Comparison of ENCODE assay signal across 15 cellular contexts in genomic region chr11:92397356-92397755, GRCh38.
DNase-seq lines count a peak whose midpoint lies in the region; ATAC-seq and TF ChIP-seq lines count a peak whose summit lies in the region.
"Had no signal": no experiment of that assay in that cellular context is flagged by ENCODE, and none has a peak within 500 bp of the region (broad histone marks: within the 10 kb centered on the region; RNA-seq: fewer than 3 reads in every experiment).

No MANE protein-coding gene starts in this region.

- H3K4me3 ChIP-seq in choroid plexus epithelial cell (ENCODE audit: low read depth, low read length): no peak overlapping the region
- H3K4me3 ChIP-seq in neuronal stem cell (ENCODE audit: low read length in 2 of 2): no peak overlapping the region
- no peak overlapping the region for H3K4me3 ChIP-seq in dorsolateral prefrontal cortex
- H3K4me3 ChIP-seq: MG63, SJCRH30 had no signal

- H2BK12ac ChIP-seq in neuronal stem cell (ENCODE audit: low read length): no peak overlapping the region

- no peak overlapping the region for H3K4ac ChIP-seq in neuronal stem cell (ENCODE audit: low read length)

- H3K27me3 ChIP-seq in neuronal stem cell (ENCODE audit: control insufficient read depth in 3 of 3, insufficient read depth in 3 of 3, low read depth in 1 of 3, low read length in 3 of 3): no peaks in the 10 kb centered on the region
- peaks cover 0 to 26% (median 0%) of the 10 kb centered on the region in 45 donors for H3K27me3 ChIP-seq in dorsolateral prefrontal cortex
- H3K27me3 ChIP-seq: MG63, SJCRH30 had no signal

- no peaks in the 10 kb centered on the region for H3K27me3 Mint-ChIP-seq in activated T-helper 17 cell treated with anti-CD3 and anti-CD28 coated beads, Interleukin-2, amount 50 U/mL, for 72 hours
- H3K27me3 Mint-ChIP-seq: CD4-positive, alpha-beta memory T cell had no signal

- no peak overlapping the region for H2AFZ ChIP-seq in neuronal stem cell (ENCODE audit: low read length)

- H3K9me3 ChIP-seq in neuronal stem cell (replicated peaks in 1 of 2; ENCODE audit: control insufficient read depth in 2 of 2, insufficient read depth in 1 of 2, low read depth in 1 of 2, low read length in 2 of 2): no peaks in the 10 kb centered on the region
- H3K9me3 ChIP-seq: MG63, SJCRH30 had no signal

- no peak overlapping the region for H3K14ac ChIP-seq in neuronal stem cell (ENCODE audit: low read length)

- no peak overlapping the region for H3K9ac ChIP-seq in neuronal stem cell (ENCODE audit: low read depth, low read length, poor library complexity)

- peak; percentile 6 for TF ChIP-seq CTCF in choroid plexus epithelial cell (conservative IDR thresholded peaks at IDR 0.05; ENCODE audit: low read depth, low read length)
- TF ChIP-seq CTCF in dorsolateral prefrontal cortex (IDR thresholded peaks at IDR 0.05 in 54 of 56, conservative IDR thresholded peaks at IDR 0.05 in 2 of 56; ENCODE audit: low read depth in 1 of 56, partially characterized antibody in 56 of 56): no peak

- H3K4me2 ChIP-seq in neuronal stem cell (ENCODE audit: insufficient read depth, low read length, poor library complexity, severe bottlenecking): no peak overlapping the region

- no CpG with 5 or more reads among the region's 8 CpGs for WGBS in neuronal stem cell (ENCODE audit: extremely low coverage in 2 of 2, insufficient read length in 2 of 2, insufficient replicate concordance in 1 of 2), 2 donors

- DNase-seq in EH (ENCODE audit: low read depth) (peak; percentile 6), NCI-H82 (lab: John Stamatoyannopoulos, UW) (peak; percentile 81), choroid plexus epithelial cell (ENCODE audit: low read depth) (no peak), neuronal stem cell (ENCODE audit: low spot score) (no peak), dorsolateral prefrontal cortex (no peak), iPS-NIHi11 (ENCODE audit: low spot score) (no peak)
- DNase-seq: Calu3; CD4-positive, alpha-beta memory T cell; Karpas-422; MG63; NCI-H1092 treated with DMSO at 0.1 percent for 48 hours; NCI-H2081 treated with DMSO at 0.1 percent for 48 hours; NK-92 treated with Interleukin-12 subunit alpha and Interleukin-12 subunit beta, amount 100 ng/mL, for 24 hours; SJCRH30 had no signal

- no peak overlapping the region for H2BK5ac ChIP-seq in neuronal stem cell (ENCODE audit: low read length)

- H2BK120ac ChIP-seq in neuronal stem cell (ENCODE audit: low read depth, low read length): no peak overlapping the region

- no peak overlapping the region for H4K8ac ChIP-seq in neuronal stem cell (ENCODE audit: low read depth, low read length)

- H3K4me1 Mint-ChIP-seq in activated T-helper 17 cell treated with anti-CD3 and anti-CD28 coated beads, Interleukin-2, amount 50 U/mL, for 72 hours: no peaks in the 10 kb centered on the region
- H3K4me1 Mint-ChIP-seq: CD4-positive, alpha-beta memory T cell had no signal

- peaks cover 3 to 5% of the 10 kb centered on the region in 2 donors for H3K4me1 ChIP-seq in neuronal stem cell (ENCODE audit: control insufficient read depth in 2 of 2, insufficient read depth in 1 of 2, low read depth in 1 of 2, low read length in 2 of 2)
- H3K4me1 ChIP-seq: SJCRH30 had no signal

- H3K27ac ChIP-seq in neuronal stem cell (replicated peaks; ENCODE audit: low read length): peak overlapping the region; percentile 17
- H3K27ac ChIP-seq in dorsolateral prefrontal cortex: no peak overlapping the region
- H3K27ac ChIP-seq: SJCRH30 had no signal

- H3K79me1 ChIP-seq in neuronal stem cell (ENCODE audit: low read depth, low read length): no peaks in the 10 kb centered on the region

- no peaks in the 10 kb centered on the region for H3K36me3 Mint-ChIP-seq in activated T-helper 17 cell treated with anti-CD3 and anti-CD28 coated beads, Interleukin-2, amount 50 U/mL, for 72 hours (ENCODE audit: low read depth)
- H3K36me3 Mint-ChIP-seq: CD4-positive, alpha-beta memory T cell had no signal

- no peak overlapping the region for H3K4me3 Mint-ChIP-seq in activated T-helper 17 cell treated with anti-CD3 and anti-CD28 coated beads, Interleukin-2, amount 50 U/mL, for 72 hours
- H3K4me3 Mint-ChIP-seq: CD4-positive, alpha-beta memory T cell had no signal

- H3K27ac Mint-ChIP-seq in activated T-helper 17 cell treated with anti-CD3 and anti-CD28 coated beads, Interleukin-2, amount 50 U/mL, for 72 hours: no peak overlapping the region
- H3K27ac Mint-ChIP-seq: CD4-positive, alpha-beta memory T cell had no signal

- H2AK5ac ChIP-seq in neuronal stem cell (ENCODE audit: low read depth, low read length): no peak overlapping the region

- no peaks in the 10 kb centered on the region for H3K9me3 Mint-ChIP-seq in activated T-helper 17 cell treated with anti-CD3 and anti-CD28 coated beads, Interleukin-2, amount 50 U/mL, for 72 hours

- no peak overlapping the region for H3K18ac ChIP-seq in neuronal stem cell (ENCODE audit: low read length)

- H3K23ac ChIP-seq in neuronal stem cell (ENCODE audit: low read depth, low read length, poor library complexity): no peak overlapping the region

- H4K91ac ChIP-seq in neuronal stem cell (ENCODE audit: low read depth, low read length, poor library complexity): no peak overlapping the region

- no peak overlapping the region for H2BK15ac ChIP-seq in neuronal stem cell (ENCODE audit: low read length)

- ATAC-seq in activated T-helper 17 cell treated with anti-CD3 and anti-CD28 coated beads, Interleukin-2, amount 50 U/mL, for 72 hours (replicated peaks): no peak

- peaks cover 0 to 20% of the 10 kb centered on the region in 2 donors for H3K36me3 ChIP-seq in neuronal stem cell (replicated peaks in 1 of 2; ENCODE audit: control insufficient read depth in 2 of 2, insufficient read depth in 2 of 2, low read length in 2 of 2)
- H3K36me3 ChIP-seq: MG63, SJCRH30 had no signal

- intact Hi-C loops in dorsolateral prefrontal cortex (cut with DNase I): no loop called here

Comparison
In these comparisons a context has a peak if more than half of its experiments do, and no peak if none do; other contexts are left out.
1. DNase-seq: peak in EH (single experiment) and NCI-H82 (single experiment); none in choroid plexus epithelial cell (single experiment), neuronal stem cell (single experiment), dorsolateral prefrontal cortex (0 of 10) and iPS-NIHi11 (single experiment).